Comparison of ENCODE assay signal across 18 cellular contexts in genomic region chr18:25704096-25704870, GRCh38.
DNase-seq lines count a peak whose midpoint lies in the region; ATAC-seq, FAIRE-seq and TF ChIP-seq lines count a peak whose summit lies in the region.
"Had no signal": no experiment of that assay in that cellular context is flagged by ENCODE, and none has a peak within 500 bp of the region (broad histone marks: within the 10 kb centered on the region; RNA-seq: fewer than 3 reads in every experiment).

No MANE protein-coding gene starts in this region.

- intact Hi-C loops in ascending aorta (cut with DNase I) = no loop called here

- FAIRE-seq in astrocyte (lab: Jason Lieb, UNC) = no peak

- H3K9ac ChIP-seq in astrocyte (ENCODE audit: low read length) = no peak overlapping the region
- H3K9ac ChIP-seq: SK-N-SH had no signal

- peaks cover 2% of the 10 kb centered on the region for H3K27me3 Mint-ChIP-seq in astrocyte (ENCODE audit: low read depth, unreplicated experiment)

- H3K9me3 Mint-ChIP-seq in astrocyte (ENCODE audit: unreplicated experiment) = no peaks in the 10 kb centered on the region

- H3K4me2 ChIP-seq in astrocyte (ENCODE audit: low read length) = no peak overlapping the region
- H3K4me2 ChIP-seq: SK-N-SH had no signal

- H3K27ac Mint-ChIP-seq in astrocyte (ENCODE audit: unreplicated experiment) = no peak overlapping the region

- no peaks in the 10 kb centered on the region for H3K36me3 ChIP-seq in astrocyte (ENCODE audit: insufficient read depth, low read length)
- no peaks in the 10 kb centered on the region for H3K36me3 ChIP-seq in ascending aorta

- H3K27ac ChIP-seq in astrocyte (ENCODE audit: low read depth, low read length) (no peak overlapping the region), ascending aorta (no peak overlapping the region)
- H3K27ac ChIP-seq: C4-2B had no signal

- no peak for ATAC-seq in HG02981 (IDR thresholded peaks at IDR 0.05; ENCODE audit: unreplicated experiment)
- ATAC-seq in GM18867 (IDR thresholded peaks at IDR 0.05; ENCODE audit: unreplicated experiment) = no peak
- no peak for ATAC-seq in HG03095 (IDR thresholded peaks at IDR 0.05; ENCODE audit: unreplicated experiment)
- ATAC-seq: Panc1, Right ventricle myocardium inferior had no signal

- H3K4me1 ChIP-seq in astrocyte (ENCODE audit: insufficient read depth, low read length) = no peaks in the 10 kb centered on the region
- no peaks in the 10 kb centered on the region for H3K4me1 ChIP-seq in ascending aorta

- no peaks in the 10 kb centered on the region for H4K20me1 ChIP-seq in astrocyte (ENCODE audit: insufficient read depth, low read length)

- H3K9me3 ChIP-seq in astrocyte (ENCODE audit: insufficient read depth, low read depth, low read length) = no peaks in the 10 kb centered on the region
- no peaks in the 10 kb centered on the region for H3K9me3 ChIP-seq in ascending aorta
- H3K9me3 ChIP-seq: SK-N-SH had no signal

- no peaks in the 10 kb centered on the region for H3K4me1 Mint-ChIP-seq in astrocyte (ENCODE audit: low read depth, unreplicated experiment)

- DNase-seq in H4 (ENCODE audit: low spot score) = peak; percentile 7
- DNase-seq in astrocyte (ENCODE audit: low read depth) = peak; percentile 7
- DNase-seq in medulla oblongata (ENCODE audit: extremely low spot score) = peak; percentile 45
- peak; percentile 65 for DNase-seq in pons (ENCODE audit: low spot score)
- no peak for DNase-seq in ascending aorta (ENCODE audit: low spot score in 2 of 2)
- DNase-seq: EL, HCEC 1CT, NCI-H146, NCI-H2107, NCI-H2227 treated with DMSO at 0.1 percent for 48 hours, NCI-H524, SK-N-SH had no signal

- H3K79me2 ChIP-seq in astrocyte (ENCODE audit: insufficient read depth, low read length) = no peaks in the 10 kb centered on the region

- H3K4me3 Mint-ChIP-seq in astrocyte (ENCODE audit: unreplicated experiment) = no peak overlapping the region

- H3K4me3 ChIP-seq in astrocyte (ENCODE audit: insufficient read depth, low read depth, low read length) (no peak overlapping the region), ascending aorta (no peak overlapping the region)

- H2AFZ ChIP-seq in astrocyte (ENCODE audit: low read depth, low read length) = no peak overlapping the region

- H3K27me3 ChIP-seq in astrocyte (ENCODE audit: insufficient read depth, low read length) (no peaks in the 10 kb centered on the region), ascending aorta (no peaks in the 10 kb centered on the region)

- TF ChIP-seq CTCF in astrocyte (IDR thresholded peaks at IDR 0.05; ENCODE audit: insufficient read depth, low read depth, low read length) = no peak
- TF ChIP-seq CTCF in ascending aorta (IDR thresholded peaks at IDR 0.05) = no peak

- H3K36me3 Mint-ChIP-seq in astrocyte (ENCODE audit: low read depth, unreplicated experiment) = no peaks in the 10 kb centered on the region

Comparison
In these comparisons a context has a peak if more than half of its experiments do, and no peak if none do; other contexts are left out.
1. DNase-seq: peak in H4 (single experiment), astrocyte (single experiment), medulla oblongata (single experiment) and pons (single experiment); none in ascending aorta (0 of 2).